In the genomic region with DNA sequence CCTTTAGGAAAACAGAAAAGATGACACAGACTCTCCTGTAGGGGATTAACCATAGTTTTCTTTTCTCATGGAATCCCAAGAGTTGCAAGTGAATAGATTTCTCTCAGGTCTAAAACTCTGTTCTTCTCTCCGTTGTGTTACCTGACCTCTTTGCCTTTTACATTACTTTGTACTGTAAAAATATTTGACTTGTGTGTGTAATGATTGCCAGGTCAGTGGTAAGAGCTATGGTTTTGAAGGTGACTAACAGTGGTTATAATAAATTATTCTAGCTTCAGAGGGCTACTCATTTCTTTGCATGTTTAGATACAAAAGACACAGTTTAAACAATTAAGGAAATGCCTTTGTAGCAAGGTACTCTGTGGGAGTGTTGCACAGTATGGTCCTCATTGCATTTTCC, we compare ENCODE assay signal across 33 cellular contexts. TPM values are rescaled to one million over a fixed set of nuclear protein-coding genes. Genes with fewer than 3 reads are reported as not detected.
"Had no signal": no experiment of that assay in that cellular context is flagged by ENCODE, and none has a peak within 500 bp of the region (broad histone marks: within the 10 kb centered on the region; RNA-seq: fewer than 3 reads in every experiment).

No MANE protein-coding gene starts in this region.

- H3K4me1 Mint-ChIP-seq: activated CD4-positive, alpha-beta memory T cell treated with anti-CD3 and anti-CD28 coated beads, Interleukin-2, amount 10 ng/mL, durations not matched to agents 7 days and 5 days; activated CD8-positive, alpha-beta memory T cell treated with anti-CD3 and anti-CD28 coated beads, Interleukin-2, amount 10 ng/mL, durations not matched to agents 7 days and 5 days; activated naive CD4-positive, alpha-beta T cell treated with anti-CD3 and anti-CD28 coated beads, Interleukin-2, amount 50 U/mL, for 24 hours; activated naive CD8-positive, alpha-beta T cell treated with anti-CD3 and anti-CD28 coated beads, Interleukin-2, amount 10 ng/mL, durations not matched to agents 7 days and 5 days; activated T-helper 17 cell treated with anti-CD3 and anti-CD28 coated beads, Interleukin-2, amount 50 U/mL, for 72 hours; brain had no signal

- H3K36me3 Mint-ChIP-seq: activated CD8-positive, alpha-beta memory T cell treated with anti-CD3 and anti-CD28 coated beads, Interleukin-2, amount 10 ng/mL, durations not matched to agents 7 days and 5 days; activated naive CD8-positive, alpha-beta T cell treated with anti-CD3 and anti-CD28 coated beads, Interleukin-2, amount 10 ng/mL, durations not matched to agents 7 days and 5 days; brain had no signal

- FAIRE-seq: bronchial epithelial cell had no signal

- H3K36me3 ChIP-seq: WERI-Rb-1 had no signal

- H3K27me3 Mint-ChIP-seq: activated CD4-positive, alpha-beta memory T cell treated with anti-CD3 and anti-CD28 coated beads, Interleukin-2, amount 10 ng/mL, durations not matched to agents 7 days and 5 days; activated CD8-positive, alpha-beta memory T cell treated with anti-CD3 and anti-CD28 coated beads, Interleukin-2, amount 10 ng/mL, durations not matched to agents 7 days and 5 days; activated naive CD8-positive, alpha-beta T cell treated with anti-CD3 and anti-CD28 coated beads, Interleukin-2, amount 10 ng/mL, durations not matched to agents 7 days and 5 days; brain had no signal

- ATAC-seq: activated CD8-positive, alpha-beta memory T cell treated with anti-CD3 and anti-CD28 coated beads, Interleukin-2, amount 10 ng/mL, durations not matched to agents 7 days and 5 days; activated T-cell treated with anti-CD3 and anti-CD28 coated beads, Interleukin-2, amount 50 U/mL, for 72 hours; activated T-helper 17 cell treated with anti-CD3 and anti-CD28 coated beads, Interleukin-2, amount 50 U/mL, for 72 hours had no signal

- DNase-seq: activated CD4-positive, alpha-beta memory T cell treated with anti-CD3 and anti-CD28 coated beads, Interleukin-2, amount 10 ng/mL, durations not matched to agents 7 days and 5 days; activated CD4-positive, alpha-beta T cell treated with anti-CD3 and anti-CD28 coated beads for 1 hour; activated CD4-positive, alpha-beta T cell treated with anti-CD3 and anti-CD28 coated beads for 48 hours; activated CD4-positive, CD25-positive, alpha-beta regulatory T cell; activated CD8-positive, alpha-beta memory T cell treated with anti-CD3 and anti-CD28 coated beads for 24 hours; activated CD8-positive, alpha-beta memory T cell treated with anti-CD3 and anti-CD28 coated beads, Interleukin-2, amount 10 ng/mL, durations not matched to agents 7 days and 5 days; activated CD8-positive, alpha-beta memory T cell treated with anti-CD3 and anti-CD28 coated beads, Interleukin-2, amount 50 U/mL, for 48 hours; activated effector memory CD4-positive, alpha-beta T cell treated with anti-CD3 and anti-CD28 coated beads, Interleukin-2, amount 50 U/mL, for 16 hours; activated naive CD4-positive, alpha-beta T cell; activated naive CD8-positive, alpha-beta T cell treated with anti-CD3 and anti-CD28 coated beads, Interleukin-2, amount 10 ng/mL, durations not matched to agents 7 days and 5 days; activated T-cell treated with anti-CD3 and anti-CD28 coated beads, Interleukin-2, amount 50 U/mL, for 72 hours; caudate nucleus; cerebellar nuclear complex; NCI-H1105; NCI-H1417 treated with DMSO at 0.1 percent for 48 hours; NCI-H187 treated with DMSO at 0.1 percent for 48 hours; NCI-H2081; NCI-H2171 treated with DMSO at 0.1 percent for 48 hours; NCI-H2227 treated with DMSO at 0.1 percent for 48 hours; NCI-H446 treated with DMSO at 0.1 percent for 48 hours; NCI-H524; NCI-H748 treated with DMSO at 0.1 percent for 48 hours; NK-92 treated with Interleukin-12 subunit alpha and Interleukin-12 subunit beta, amount 100 ng/mL, for 24 hours; Right ventricle myocardium superior; T1000; WERI-Rb-1 had no signal

- H3K4me3 Mint-ChIP-seq: activated CD4-positive, alpha-beta memory T cell treated with anti-CD3 and anti-CD28 coated beads, Interleukin-2, amount 10 ng/mL, durations not matched to agents 7 days and 5 days; activated CD8-positive, alpha-beta memory T cell treated with anti-CD3 and anti-CD28 coated beads, Interleukin-2, amount 10 ng/mL, durations not matched to agents 7 days and 5 days; activated naive CD4-positive, alpha-beta T cell treated with anti-CD3 and anti-CD28 coated beads, Interleukin-2, amount 50 U/mL, for 24 hours; activated naive CD8-positive, alpha-beta T cell treated with anti-CD3 and anti-CD28 coated beads, Interleukin-2, amount 10 ng/mL, durations not matched to agents 7 days and 5 days; activated T-cell treated with anti-CD3 and anti-CD28 coated beads, Interleukin-2, amount 50 U/mL, for 72 hours; activated T-helper 17 cell treated with anti-CD3 and anti-CD28 coated beads, Interleukin-2, amount 50 U/mL, for 72 hours; brain had no signal

- H3K27ac Mint-ChIP-seq: activated CD4-positive, alpha-beta memory T cell treated with anti-CD3 and anti-CD28 coated beads, Interleukin-2, amount 10 ng/mL, durations not matched to agents 7 days and 5 days; activated CD8-positive, alpha-beta memory T cell treated with anti-CD3 and anti-CD28 coated beads, Interleukin-2, amount 10 ng/mL, durations not matched to agents 7 days and 5 days; activated naive CD4-positive, alpha-beta T cell treated with anti-CD3 and anti-CD28 coated beads, Interleukin-2, amount 50 U/mL, for 24 hours; activated naive CD8-positive, alpha-beta T cell treated with anti-CD3 and anti-CD28 coated beads, Interleukin-2, amount 10 ng/mL, durations not matched to agents 7 days and 5 days; activated T-cell treated with anti-CD3 and anti-CD28 coated beads, Interleukin-2, amount 50 U/mL, for 72 hours; activated T-helper 17 cell treated with anti-CD3 and anti-CD28 coated beads, Interleukin-2, amount 50 U/mL, for 72 hours; brain had no signal

RNA-seq across cellular contexts. Expression of a gene that starts 23.0 kb away (rescaled TPM):
- total RNA-seq: activated CD4-positive, alpha-beta memory T cell treated with anti-CD3 and anti-CD28 coated beads, Interleukin-2, amount 10 ng/mL, durations not matched to agents 7 days and 5 days; activated CD8-positive, alpha-beta memory T cell treated with anti-CD3 and anti-CD28 coated beads, Interleukin-2, amount 10 ng/mL, durations not matched to agents 7 days and 5 days; activated naive CD8-positive, alpha-beta T cell treated with anti-CD3 and anti-CD28 coated beads, Interleukin-2, amount 10 ng/mL, durations not matched to agents 7 days and 5 days; activated T-cell treated with anti-CD3 and anti-CD28 coated beads, Interleukin-2, amount 50 U/mL, for 72 hours; bronchial epithelial cell; MCF 10A; Right ventricle myocardium superior; T-helper 1 cell treated with Interleukin-12 subunit alpha and Interleukin-12 subunit beta and Interleukin-4 antibody, amounts not matched to agents 30 ng/mL and 1 ng/mL, for 36 hours; T-helper 2 cell treated with Interferon-gamma antibody and Interleukin-4, amounts not matched to agents 100 ng/mL and 5 ng/mL, for 36 hours had no signal
